Comparison of ENCODE assay signal across 9 cellular contexts in the genomic region with DNA sequence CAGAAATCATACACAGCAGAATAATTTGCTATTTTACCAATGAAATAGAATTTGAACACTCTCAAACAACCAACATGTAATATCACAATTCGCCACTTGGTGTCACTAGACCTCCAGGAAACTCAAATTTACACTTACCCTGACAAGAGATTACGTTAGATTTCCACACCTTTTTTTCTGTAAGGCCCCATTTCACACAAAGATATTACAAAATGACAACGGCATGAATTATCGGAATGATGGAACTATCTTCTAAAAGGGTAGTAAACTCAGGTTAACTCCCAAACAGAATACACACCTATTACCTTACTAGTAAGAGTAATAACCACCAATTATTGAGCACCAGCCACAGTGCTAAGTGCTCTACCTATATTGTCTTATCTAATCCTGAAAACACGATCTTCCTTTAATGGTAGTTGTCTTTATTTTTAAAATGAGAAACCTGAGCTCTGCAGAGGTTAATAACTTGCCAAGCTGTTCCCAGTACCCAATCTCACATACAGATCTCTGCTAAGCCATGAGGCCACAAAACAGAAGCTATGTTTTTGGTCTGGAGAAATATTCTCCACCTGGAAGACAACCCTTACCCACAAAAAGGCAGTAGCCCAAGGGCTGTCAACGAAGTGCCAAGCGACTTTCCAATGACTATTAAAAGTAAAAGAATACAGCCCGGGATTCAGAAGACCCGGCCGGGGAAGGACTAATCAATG.
DNase-seq lines count a peak whose midpoint lies in the region; ATAC-seq and TF ChIP-seq lines count a peak whose summit lies in the region.
"Had no signal": no experiment of that assay in that cellular context is flagged by ENCODE, and none has a peak within 500 bp of the region (broad histone marks: within the 10 kb centered on the region; RNA-seq: fewer than 3 reads in every experiment).

No MANE protein-coding gene starts in this region.

- DNase-seq in DMS114 treated with DMSO at 0.1 percent for 48 hours (lab: John Stamatoyannopoulos, UW; ENCODE audit: unreplicated experiment) (peak; percentile 26), NCI-H1694 treated with DMSO at 0.1 percent for 48 hours (lab: John Stamatoyannopoulos, UW) (peak; percentile 44), activated B cell treated with CpG ODN at 0.5 μM for 24 hours (no peak), glomerular visceral epithelial cell (ENCODE audit: extremely low spot score) (peak; percentile 66), renal cortical epithelial cell (ENCODE audit: low read depth) (peak; percentile 62)

- peak; percentile 70 for ATAC-seq in GM21528 (IDR thresholded peaks at IDR 0.05; ENCODE audit: low FRiP score, unreplicated experiment)
- ATAC-seq in activated B cell treated with CpG ODN at 0.5 μM for 24 hours (ENCODE audit: low read depth) = no peak
- ATAC-seq in HG03097 (IDR thresholded peaks at IDR 0.05; ENCODE audit: low FRiP score, unreplicated experiment) = no peak
- ATAC-seq in GM21786 (IDR thresholded peaks at IDR 0.05; ENCODE audit: unreplicated experiment) = no peak
- ATAC-seq: stimulated activated effector memory CD8-positive, alpha-beta T cell treated with anti-CD3 and anti-CD28 coated beads, Interleukin-12 subunit alpha, Interleukin-12 subunit beta, amount 100 ng/mL, for 72 hours had no signal

- POLR2A ChIA-PET in activated B cell treated with CpG ODN at 0.5 μM for 24 hours (lab: Charles Lee) = no interaction called here

- peaks cover 2% of the 10 kb centered on the region for H3K9me3 Mint-ChIP-seq in activated B cell treated with CpG ODN at 0.5 μM for 24 hours

- TF ChIP-seq CTCF in activated B cell treated with CpG ODN at 0.5 μM for 24 hours (IDR thresholded peaks at IDR 0.05) = peak; percentile 48

- no peaks in the 10 kb centered on the region for H3K27me3 Mint-ChIP-seq in activated B cell treated with CpG ODN at 0.5 μM for 24 hours

- no peak overlapping the region for H3K4me3 Mint-ChIP-seq in activated B cell treated with CpG ODN at 0.5 μM for 24 hours
- H3K4me3 Mint-ChIP-seq: stimulated activated effector memory CD8-positive, alpha-beta T cell treated with anti-CD3 and anti-CD28 coated beads, Interleukin-12 subunit alpha, Interleukin-12 subunit beta, amount 100 ng/mL, for 72 hours had no signal

- intact Hi-C loops in activated B cell treated with CpG ODN at 0.5 μM for 24 hours (cut with micrococcal nuclease) = no loop called here

- no peak overlapping the region for H3K27ac Mint-ChIP-seq in activated B cell treated with CpG ODN at 0.5 μM for 24 hours
- H3K27ac Mint-ChIP-seq: stimulated activated effector memory CD8-positive, alpha-beta T cell treated with anti-CD3 and anti-CD28 coated beads, Interleukin-12 subunit alpha, Interleukin-12 subunit beta, amount 100 ng/mL, for 72 hours had no signal

- H3K4me1 Mint-ChIP-seq in activated B cell treated with CpG ODN at 0.5 μM for 24 hours = no peaks in the 10 kb centered on the region
- H3K4me1 Mint-ChIP-seq: stimulated activated effector memory CD8-positive, alpha-beta T cell treated with anti-CD3 and anti-CD28 coated beads, Interleukin-12 subunit alpha, Interleukin-12 subunit beta, amount 100 ng/mL, for 72 hours had no signal

- CTCF ChIA-PET in activated B cell treated with CpG ODN at 0.5 μM for 24 hours (lab: Charles Lee) = interaction anchor here (0.7 to 1.0 kb wide), 2 partner anchors 9 to 294 kb away, joined by 3 read pairs; no protein-coding TSS in a partner anchor

- H3K36me3 Mint-ChIP-seq in activated B cell treated with CpG ODN at 0.5 μM for 24 hours (ENCODE audit: low read depth) = no peaks in the 10 kb centered on the region
- H3K36me3 Mint-ChIP-seq: stimulated activated effector memory CD8-positive, alpha-beta T cell treated with anti-CD3 and anti-CD28 coated beads, Interleukin-12 subunit alpha, Interleukin-12 subunit beta, amount 100 ng/mL, for 72 hours had no signal
